In genomic region chr10:122152544-122152943, GRCh38 we compare ENCODE assay signal across 1 cellular context.
TF ChIP-seq lines count a peak whose summit lies in the region.

No MANE protein-coding gene starts in this region.

TF ChIP-seq in WTC11, 78 proteins besides CTCF, POLR2A, EP300 and RAD21 (continued from another document):
- TF ChIP-seq, protein P1, sequence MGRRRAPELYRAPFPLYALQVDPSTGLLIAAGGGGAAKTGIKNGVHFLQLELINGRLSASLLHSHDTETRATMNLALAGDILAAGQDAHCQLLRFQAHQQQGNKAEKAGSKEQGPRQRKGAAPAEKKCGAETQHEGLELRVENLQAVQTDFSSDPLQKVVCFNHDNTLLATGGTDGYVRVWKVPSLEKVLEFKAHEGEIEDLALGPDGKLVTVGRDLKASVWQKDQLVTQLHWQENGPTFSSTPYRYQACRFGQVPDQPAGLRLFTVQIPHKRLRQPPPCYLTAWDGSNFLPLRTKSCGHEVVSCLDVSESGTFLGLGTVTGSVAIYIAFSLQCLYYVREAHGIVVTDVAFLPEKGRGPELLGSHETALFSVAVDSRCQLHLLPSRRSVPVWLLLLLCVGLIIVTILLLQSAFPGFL (CRISPR knock-in tag; IDR thresholded peaks at IDR 0.05; ENCODE audit: borderline replicate concordance): no peak
- TF ChIP-seq ZNF138 (CRISPR knock-in tag; conservative IDR thresholded peaks at IDR 0.05): no peak
TF ChIP-seq in WTC11: peak in this region for 0.
